Comparison of ENCODE assay signal across 9 cellular contexts in the genomic region with DNA sequence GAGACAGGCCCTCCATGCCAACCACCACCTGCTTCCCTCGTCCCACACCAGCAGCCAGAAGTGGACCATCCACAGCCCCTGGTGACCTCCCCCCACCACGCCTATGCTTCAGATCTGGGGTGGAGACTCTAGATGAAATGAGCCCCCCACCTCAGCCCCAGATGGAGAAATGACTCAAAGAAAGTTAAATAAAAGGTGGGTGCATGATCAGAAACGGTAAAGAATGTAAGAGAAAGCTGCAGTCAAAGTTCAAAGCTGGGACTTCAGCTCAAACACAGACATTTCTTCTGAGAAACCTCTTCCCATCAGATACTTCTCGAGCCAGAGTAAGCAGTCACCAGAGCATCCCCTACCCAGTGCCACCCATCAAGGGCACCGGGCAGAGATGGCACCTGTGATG. TPM values are rescaled to one million over a fixed set of nuclear protein-coding genes. Genes with fewer than 3 reads are reported as not detected.
"Had no signal": no experiment of that assay in that cellular context is flagged by ENCODE, and none has a peak within 500 bp of the region (broad histone marks: within the 10 kb centered on the region; RNA-seq: fewer than 3 reads in every experiment).

No MANE protein-coding gene starts in this region.

- H3K9me3 Mint-ChIP-seq: H9 had no signal

- H3K4me3 ChIP-seq: GM23338 had no signal

- ATAC-seq: GM23338, HepG2 had no signal

- DNase-seq: H9, HCEC 1CT, KBM-7 had no signal

- H3K4me1 Mint-ChIP-seq: GM23338, IgD-negative memory B cell had no signal

- H3K4me2 ChIP-seq: GM23338 had no signal

- H2AFZ ChIP-seq: GM23338 had no signal

- H3K27ac ChIP-seq: HL-60 had no signal

- H3K4me3 Mint-ChIP-seq: GM23338, H9, IgD-negative memory B cell had no signal

- H3K27ac Mint-ChIP-seq: GM23338, IgD-negative memory B cell had no signal

RNA-seq across cellular contexts. Expression of a gene that starts 43.1 kb away (rescaled TPM):
- total RNA-seq: GM23338, H1, H9, HepG2, HT1080 had no signal
- polyA plus RNA-seq: GM23338, H1, HepG2, IgD-negative memory B cell had no signal
